Comparison of ENCODE assay signal across 20 cellular contexts in genomic region chr19:16527334-16527935, GRCh38. TPM values are rescaled to one million over a fixed set of nuclear protein-coding genes. Genes with fewer than 3 reads are reported as not detected.
DNase-seq lines count a peak whose midpoint lies in the region; ATAC-seq, FAIRE-seq and TF ChIP-seq lines count a peak whose summit lies in the region.
"Had no signal": no experiment of that assay in that cellular context is flagged by ENCODE, and none has a peak within 500 bp of the region (broad histone marks: within the 10 kb centered on the region; RNA-seq: fewer than 3 reads in every experiment).

No MANE protein-coding gene starts in this region.

- FAIRE-seq in HepG2 (lab: Jason Lieb, UNC), result no peak
- FAIRE-seq: GM18507 had no signal

- peak overlapping the region; percentile 12 for H3K27ac Mint-ChIP-seq in MCF 10A (ENCODE audit: low read depth, unreplicated experiment)
- peak overlapping the region; percentile 47 for H3K27ac Mint-ChIP-seq in mesothelial cell of epicardium

- CTCF ChIA-PET in HepG2 (lab: Yijun Ruan, JAX; ENCODE audit: low intra/inter-chr PET ratio, low total read pairs) (no interaction called here), MCF 10A (lab: Yijun Ruan, JAX) (interaction anchor here (0.6 to 1.2 kb wide), 4 partner anchors 18 to 265 kb away, joined by 3 to 7 read pairs (median 3); no protein-coding TSS in a partner anchor)

- no peak overlapping the region for H3K4me3 ChIP-seq in HepG2 (replicated peaks in 1 of 3; ENCODE audit: insufficient read depth in 1 of 3, low read depth in 2 of 3, low read length in 3 of 3)
- no peak overlapping the region for H3K4me3 ChIP-seq in right lobe of liver
- H3K4me3 ChIP-seq in ascending aorta, result no peak overlapping the region

- ATAC-seq in HepG2 (no peak), right lobe of liver (no peak), GM21367 (IDR thresholded peaks at IDR 0.05; ENCODE audit: unreplicated experiment) (no peak), GM18870 (IDR thresholded peaks at IDR 0.05; ENCODE audit: unreplicated experiment) (no peak), GM19467 (IDR thresholded peaks at IDR 0.05; ENCODE audit: unreplicated experiment) (no peak)
- ATAC-seq: Panc1 had no signal

- TF ChIP-seq CTCF in HepG2 (CRISPR knock-in tag; IDR thresholded peaks at IDR 0.05) (no peak), right lobe of liver (IDR thresholded peaks at IDR 0.05) (no peak), MCF 10A (IDR thresholded peaks at IDR 0.05; ENCODE audit: unreplicated experiment) (no peak), mesothelial cell of epicardium (IDR thresholded peaks at IDR 0.05; ENCODE audit: unreplicated experiment) (no peak), ascending aorta (IDR thresholded peaks at IDR 0.05) (no peak)

- TF ChIP-seq RAD21 in HepG2 (CRISPR knock-in tag; IDR thresholded peaks at IDR 0.05), result no peak

- H3K27me3 Mint-ChIP-seq in MCF 10A (ENCODE audit: insufficient read depth, unreplicated experiment) (no peaks in the 10 kb centered on the region), mesothelial cell of epicardium (ENCODE audit: low read depth) (no peaks in the 10 kb centered on the region)

- H3K9ac ChIP-seq in HepG2 (ENCODE audit: insufficient read depth, low read depth, low read length), result no peak overlapping the region

- H3K4me3 Mint-ChIP-seq in MCF 10A (ENCODE audit: unreplicated experiment) (no peak overlapping the region), mesothelial cell of epicardium (no peak overlapping the region)

- H3K4me1 ChIP-seq in HepG2 (ENCODE audit: insufficient read depth, low read length) (no peaks in the 10 kb centered on the region), right lobe of liver (peaks cover 0 to 18% (median 8%) of the 10 kb centered on the region in 4 donors), ascending aorta (no peaks in the 10 kb centered on the region)

- POLR2A ChIA-PET in HepG2 (lab: Yijun Ruan, JAX) (interaction anchor here (1.0 kb wide), 1 partner anchor 31 kb away, joined by 3 read pairs; the partner anchor contains the start of genes C19orf44 and CALR3), MCF 10A (lab: Yijun Ruan, JAX) (no interaction called here)

- H3K9me3 ChIP-seq in HepG2 (ENCODE audit: low read length) (no peaks in the 10 kb centered on the region), right lobe of liver (no peaks in the 10 kb centered on the region), ascending aorta (no peaks in the 10 kb centered on the region)

- H3K36me3 ChIP-seq in HepG2 (replicated peaks in 1 of 2; ENCODE audit: control insufficient read depth in 1 of 2, insufficient read depth in 2 of 2, low read length in 2 of 2) (peaks cover 49 to 93% of the 10 kb centered on the region in 2 experiments), right lobe of liver (peaks cover 0 to 95% (median 54%) of the 10 kb centered on the region in 4 donors), ascending aorta (peaks cover 97 to 99% of the 10 kb centered on the region in 2 donors)

- H3K27ac ChIP-seq in HepG2 (ENCODE audit: extremely low read length, insufficient read depth, low read length), result no peak overlapping the region
- peak overlapping the region in 1 of 3 donors; percentile 19 for H3K27ac ChIP-seq in right lobe of liver
- no peak overlapping the region for H3K27ac ChIP-seq in ascending aorta

- H3K27me3 ChIP-seq in HepG2 (ENCODE audit: control insufficient read depth in 1 of 2, insufficient read depth in 2 of 2, low read length in 2 of 2), result no peaks in the 10 kb centered on the region
- H3K27me3 ChIP-seq in right lobe of liver, result no peaks in the 10 kb centered on the region
- no peaks in the 10 kb centered on the region for H3K27me3 ChIP-seq in ascending aorta

- no peaks in the 10 kb centered on the region for H3K9me3 Mint-ChIP-seq in MCF 10A (ENCODE audit: unreplicated experiment)
- no peaks in the 10 kb centered on the region for H3K9me3 Mint-ChIP-seq in mesothelial cell of epicardium

- H3K79me2 ChIP-seq in HepG2 (ENCODE audit: insufficient read depth, low read length), result no peaks in the 10 kb centered on the region

- no peak overlapping the region for H3K4me2 ChIP-seq in HepG2 (ENCODE audit: low read depth, low read length)

- no peak overlapping the region for H2AFZ ChIP-seq in HepG2 (ENCODE audit: low read length)

- in situ Hi-C loops in HepG2 (cut with HindIII; ENCODE audit: extremely low pct_ligation_motif_present, low pct_unique_long_range_greater_than_20kb), result no loop called here

- intact Hi-C loops in HepG2 (cut with micrococcal nuclease; ENCODE audit: unreplicated experiment), result no loop called here
- intact Hi-C loops in right lobe of liver (cut with DNase I), result no loop called here
- intact Hi-C loops in MCF 10A (cut with micrococcal nuclease), result no loop called here
- intact Hi-C loops in ascending aorta (cut with DNase I), result no loop called here

- TF ChIP-seq POLR2A in HepG2 (IDR thresholded peaks at IDR 0.05; ENCODE audit: insufficient read depth in 1 of 2, low read depth in 2 of 2, low read length in 2 of 2), result 0 out of 4 replicates have a peak, but pooled peaks of 1 of the 2 experiments have one; percentile 4
- no peak for TF ChIP-seq POLR2A in right lobe of liver (IDR thresholded peaks at IDR 0.05)

- no peaks in the 10 kb centered on the region for H3K4me1 Mint-ChIP-seq in MCF 10A (ENCODE audit: insufficient read depth, unreplicated experiment)
- peaks cover 3% of the 10 kb centered on the region for H3K4me1 Mint-ChIP-seq in mesothelial cell of epicardium

- TF ChIP-seq EP300 in HepG2 (IDR thresholded peaks at IDR 0.05; ENCODE audit: low read depth in 2 of 2, low read length in 2 of 2), result no peak
- TF ChIP-seq EP300 in HepG2 (CRISPR knock-in tag; IDR thresholded peaks at IDR 0.05; ENCODE audit: borderline replicate concordance), result no peak

- DNase-seq in HepG2 (ENCODE audit: low spot score) (no peak), right lobe of liver (no peak), MCF 10A (ENCODE audit: unreplicated experiment) (no peak), mesothelial cell of epicardium (ENCODE audit: low spot score in 2 of 2, unreplicated experiment in 2 of 2) (no peak), ascending aorta (ENCODE audit: low spot score in 2 of 2) (no peak)
- DNase-seq: C1 segment of cervical spinal cord, DMS153, GOT3, MM.1S, NCI-H1105, NCI-H187 treated with DMSO at 0.1 percent for 48 hours, NCI-H446 treated with DMSO at 0.1 percent for 48 hours, NCI-H774, Right ventricle myocardium superior had no signal

- peaks cover 69% of the 10 kb centered on the region for H3K36me3 Mint-ChIP-seq in MCF 10A (ENCODE audit: insufficient read depth, unreplicated experiment)
- H3K36me3 Mint-ChIP-seq in mesothelial cell of epicardium, result peaks cover 20% of the 10 kb centered on the region

- BruUV-seq in HepG2 (replicated peaks; lab: Mats Ljungman, UMichigan) (TSS peak; percentile 44), MCF 10A (replicated peaks; lab: Mats Ljungman, UMichigan) (TSS peak; percentile 24)

- H4K20me1 ChIP-seq in HepG2 (ENCODE audit: insufficient read depth, low read length), result no peaks in the 10 kb centered on the region

- 98% methylated on average over 7 of the region's 14 CpGs for WGBS in HepG2 (ENCODE audit: low lambda C conversion rate)
- WGBS in right lobe of liver (ENCODE audit: insufficient coverage, low coverage, low lambda C conversion rate, missing lambda C conversion rate), result 95% methylated on average over 4 of the region's 14 CpGs

RNA-seq across cellular contexts. Expression of gene CHERP, which starts 14.8 kb away (rescaled TPM):
- 4.3 and 9.1 TPM in 2 replicates for total RNA-seq in HepG2 (2016; rRNA removed; fragmentation: Illumina TruSeq; extraction: Trizol)
- 3.8 and 4.0 TPM in 2 replicates for total RNA-seq in HepG2 (2016; cell fraction: cytosol; rRNA removed; fragmentation: Illumina TruSeq; extraction: Trizol; ENCODE audit: low read depth)
- total RNA-seq in HepG2 (2016; cell fraction: insoluble cytoplasmic fraction; rRNA removed; fragmentation: Illumina TruSeq; extraction: Trizol), result 6.0 and 7.4 TPM in 2 replicates
- 5.5 and 6.1 TPM in 2 replicates for total RNA-seq in HepG2 (2016; cell fraction: membrane; rRNA removed; fragmentation: Illumina TruSeq; extraction: Trizol)
- total RNA-seq in HepG2 (2016; cell fraction: nucleus; rRNA removed; fragmentation: Illumina TruSeq; extraction: Trizol), result 8.1 and 13.9 TPM in 2 replicates
- polyA plus RNA-seq in HepG2 (2011; rRNA removed), result 5.4 and 5.9 TPM in 2 replicates
- polyA plus RNA-seq in HepG2 (2011; cell fraction: cytosol; rRNA removed), result 2.9 and 3.2 TPM in 2 replicates
- polyA plus RNA-seq in HepG2 (2011; cell fraction: nucleus; rRNA removed), result 34.4 and 39.5 TPM in 2 replicates
- polyA plus RNA-seq in HepG2 (2012), result 20.4 and 25.1 TPM in 2 replicates
- polyA plus RNA-seq in HepG2 (2016; cell fraction: cytosol; fragmentation: Illumina TruSeq; extraction: Trizol; ENCODE audit: low read depth), result 2.1 and 2.2 TPM in 2 replicates
- 19.7 and 26.9 TPM in 2 replicates for polyA plus RNA-seq in HepG2 (2016; cell fraction: insoluble cytoplasmic fraction; fragmentation: Illumina TruSeq; extraction: Trizol; ENCODE audit: low read depth)
- 4.9 and 6.0 TPM in 2 replicates for polyA plus RNA-seq in HepG2 (2016; cell fraction: membrane; fragmentation: Illumina TruSeq; extraction: Trizol; ENCODE audit: low read depth)
- 54.8 and 59.8 TPM in 2 replicates for polyA plus RNA-seq in HepG2 (2016; cell fraction: nucleus; fragmentation: Illumina TruSeq; extraction: Trizol; ENCODE audit: insufficient read depth, low read depth)
- 10.1 and 16.3 TPM in 2 replicates for polyA minus RNA-seq in HepG2 (2011; rRNA and poly(A)+ RNA removed; ENCODE audit: low replicate concordance)
- polyA minus RNA-seq in HepG2 (2011; cell fraction: cytosol; rRNA and poly(A)+ RNA removed), result 7.1 and 9.3 TPM in 2 replicates
- 18.4 and 19.8 TPM in 2 replicates for polyA minus RNA-seq in HepG2 (2011; cell fraction: nucleus; rRNA and poly(A)+ RNA removed)
- 10 to 100 TPM in 4 of 6 experiments, 1 to 10 TPM in 2; 6.8 to 26.2 (median 20.6) TPM for total RNA-seq in right lobe of liver
- total RNA-seq in MCF 10A (2022), result 45.6 and 51.6 TPM in 2 replicates
- 73.2 to 80.5 TPM (median 78.4 TPM) in 3 replicates for total RNA-seq in mesothelial cell of epicardium
- 13.8 TPM for total RNA-seq in ascending aorta

RNA-seq across cellular contexts. Expression of gene C19orf44, which starts 31.2 kb away (rescaled TPM):
- total RNA-seq in HepG2 (2016; rRNA removed; fragmentation: Illumina TruSeq; extraction: Trizol) (3.6 and 4.3 TPM in 2 replicates), right lobe of liver (1 to 10 TPM; 1.8 to 4.3 (median 2.5) TPM), MCF 10A (2022) (9.0 and 9.2 TPM in 2 replicates), mesothelial cell of epicardium (6.0 to 7.3 TPM (median 6.4 TPM) in 3 replicates), ascending aorta (5.1 TPM)
- total RNA-seq in HepG2 (2016; cell fraction: cytosol; rRNA removed; fragmentation: Illumina TruSeq; extraction: Trizol; ENCODE audit: low read depth), result 2.6 and 3.0 TPM in 2 replicates
- total RNA-seq in HepG2 (2016; cell fraction: insoluble cytoplasmic fraction; rRNA removed; fragmentation: Illumina TruSeq; extraction: Trizol), result 2.7 and 3.1 TPM in 2 replicates
- 1.9 and 2.2 TPM in 2 replicates for total RNA-seq in HepG2 (2016; cell fraction: membrane; rRNA removed; fragmentation: Illumina TruSeq; extraction: Trizol)
- 4.6 and 4.8 TPM in 2 replicates for total RNA-seq in HepG2 (2016; cell fraction: nucleus; rRNA removed; fragmentation: Illumina TruSeq; extraction: Trizol)
- 3.2 and 4.1 TPM in 2 replicates for polyA plus RNA-seq in HepG2 (2011; rRNA removed)
- 3.3 and 3.5 TPM in 2 replicates for polyA plus RNA-seq in HepG2 (2011; cell fraction: cytosol; rRNA removed)
- 10.6 and 11.2 TPM in 2 replicates for polyA plus RNA-seq in HepG2 (2011; cell fraction: nucleus; rRNA removed)
- 3.4 and 5.4 TPM in 2 replicates for polyA plus RNA-seq in HepG2 (2012)
- 0.60 and 0.90 TPM in 2 replicates for polyA plus RNA-seq in HepG2 (2016; cell fraction: cytosol; fragmentation: Illumina TruSeq; extraction: Trizol; ENCODE audit: low read depth)
- polyA plus RNA-seq in HepG2 (2016; cell fraction: insoluble cytoplasmic fraction; fragmentation: Illumina TruSeq; extraction: Trizol; ENCODE audit: low read depth), result 3.6 and 4.3 TPM in 2 replicates
- 1.5 TPM in 2 replicates for polyA plus RNA-seq in HepG2 (2016; cell fraction: membrane; fragmentation: Illumina TruSeq; extraction: Trizol; ENCODE audit: low read depth)
- polyA plus RNA-seq in HepG2 (2016; cell fraction: nucleus; fragmentation: Illumina TruSeq; extraction: Trizol; ENCODE audit: insufficient read depth, low read depth), result 10.2 and 12.1 TPM in 2 replicates
- polyA minus RNA-seq in HepG2 (2011; rRNA and poly(A)+ RNA removed; ENCODE audit: low replicate concordance), result 2.9 and 3.4 TPM in 2 replicates
- 2.4 and 4.4 TPM in 2 replicates for polyA minus RNA-seq in HepG2 (2011; cell fraction: cytosol; rRNA and poly(A)+ RNA removed)
- 6.7 and 8.1 TPM in 2 replicates for polyA minus RNA-seq in HepG2 (2011; cell fraction: nucleus; rRNA and poly(A)+ RNA removed)

RNA-seq across cellular contexts. Expression of gene CALR3, which starts 31.5 kb away (rescaled TPM):
- total RNA-seq in HepG2 (2016; rRNA removed; fragmentation: Illumina TruSeq; extraction: Trizol) (not detected in 2 replicates), right lobe of liver (not detected), MCF 10A (2022) (not detected in 2 replicates), mesothelial cell of epicardium (not detected in 3 replicates), ascending aorta (not detected)
- not detected in 2 replicates for total RNA-seq in HepG2 (2016; cell fraction: cytosol; rRNA removed; fragmentation: Illumina TruSeq; extraction: Trizol; ENCODE audit: low read depth)
- total RNA-seq in HepG2 (2016; cell fraction: insoluble cytoplasmic fraction; rRNA removed; fragmentation: Illumina TruSeq; extraction: Trizol), result not detected in 2 replicates
- total RNA-seq in HepG2 (2016; cell fraction: membrane; rRNA removed; fragmentation: Illumina TruSeq; extraction: Trizol), result not detected in 2 replicates
- total RNA-seq in HepG2 (2016; cell fraction: nucleus; rRNA removed; fragmentation: Illumina TruSeq; extraction: Trizol), result not detected in 2 replicates
- not detected in 2 replicates for polyA plus RNA-seq in HepG2 (2011; rRNA removed)
- polyA plus RNA-seq in HepG2 (2011; cell fraction: cytosol; rRNA removed), result not detected in 2 replicates
- polyA plus RNA-seq in HepG2 (2011; cell fraction: nucleus; rRNA removed), result not detected in 2 replicates
- polyA plus RNA-seq in HepG2 (2012), result 0.16 TPM in 1 of 2 replicates, not detected in the other
- polyA plus RNA-seq in HepG2 (2016; cell fraction: cytosol; fragmentation: Illumina TruSeq; extraction: Trizol; ENCODE audit: low read depth), result not detected in 2 replicates
- not detected in 2 replicates for polyA plus RNA-seq in HepG2 (2016; cell fraction: insoluble cytoplasmic fraction; fragmentation: Illumina TruSeq; extraction: Trizol; ENCODE audit: low read depth)
- polyA plus RNA-seq in HepG2 (2016; cell fraction: membrane; fragmentation: Illumina TruSeq; extraction: Trizol; ENCODE audit: low read depth), result not detected in 2 replicates
- not detected in 2 replicates for polyA plus RNA-seq in HepG2 (2016; cell fraction: nucleus; fragmentation: Illumina TruSeq; extraction: Trizol; ENCODE audit: insufficient read depth, low read depth)
- not detected in 2 replicates for polyA minus RNA-seq in HepG2 (2011; rRNA and poly(A)+ RNA removed; ENCODE audit: low replicate concordance)
- polyA minus RNA-seq in HepG2 (2011; cell fraction: cytosol; rRNA and poly(A)+ RNA removed), result not detected in 2 replicates
- polyA minus RNA-seq in HepG2 (2011; cell fraction: nucleus; rRNA and poly(A)+ RNA removed), result not detected in 2 replicates
- total RNA-seq: A172, Right ventricle myocardium superior had no signal

RNA-seq across cellular contexts. Expression of gene SLC35E1, which starts 44.8 kb away (rescaled TPM):
- total RNA-seq in HepG2 (2016; rRNA removed; fragmentation: Illumina TruSeq; extraction: Trizol) (17.2 and 21.2 TPM in 2 replicates), right lobe of liver (10 to 100 TPM; 17.2 to 27.4 (median 20.1) TPM), MCF 10A (2022) (62.2 and 62.6 TPM in 2 replicates), mesothelial cell of epicardium (39.7 to 45.4 TPM (median 42.1 TPM) in 3 replicates), ascending aorta (56.3 TPM)
- total RNA-seq in HepG2 (2016; cell fraction: cytosol; rRNA removed; fragmentation: Illumina TruSeq; extraction: Trizol; ENCODE audit: low read depth), result 6.0 and 7.6 TPM in 2 replicates
- total RNA-seq in HepG2 (2016; cell fraction: insoluble cytoplasmic fraction; rRNA removed; fragmentation: Illumina TruSeq; extraction: Trizol), result 15.6 and 20.2 TPM in 2 replicates
- 18.9 and 19.7 TPM in 2 replicates for total RNA-seq in HepG2 (2016; cell fraction: membrane; rRNA removed; fragmentation: Illumina TruSeq; extraction: Trizol)
- total RNA-seq in HepG2 (2016; cell fraction: nucleus; rRNA removed; fragmentation: Illumina TruSeq; extraction: Trizol), result 18.5 and 21.4 TPM in 2 replicates
- 46.5 and 48.0 TPM in 2 replicates for polyA plus RNA-seq in HepG2 (2011; rRNA removed)
- polyA plus RNA-seq in HepG2 (2011; cell fraction: cytosol; rRNA removed), result 31.6 and 37.8 TPM in 2 replicates
- polyA plus RNA-seq in HepG2 (2011; cell fraction: nucleus; rRNA removed), result 26.3 and 38.8 TPM in 2 replicates
- 25.6 and 26.5 TPM in 2 replicates for polyA plus RNA-seq in HepG2 (2012)
- polyA plus RNA-seq in HepG2 (2016; cell fraction: cytosol; fragmentation: Illumina TruSeq; extraction: Trizol; ENCODE audit: low read depth), result 5.7 and 6.3 TPM in 2 replicates
- 16.1 and 22.5 TPM in 2 replicates for polyA plus RNA-seq in HepG2 (2016; cell fraction: insoluble cytoplasmic fraction; fragmentation: Illumina TruSeq; extraction: Trizol; ENCODE audit: low read depth)
- polyA plus RNA-seq in HepG2 (2016; cell fraction: membrane; fragmentation: Illumina TruSeq; extraction: Trizol; ENCODE audit: low read depth), result 20.6 and 22.2 TPM in 2 replicates
- polyA plus RNA-seq in HepG2 (2016; cell fraction: nucleus; fragmentation: Illumina TruSeq; extraction: Trizol; ENCODE audit: insufficient read depth, low read depth), result 45.9 and 46.6 TPM in 2 replicates
- polyA minus RNA-seq in HepG2 (2011; rRNA and poly(A)+ RNA removed; ENCODE audit: low replicate concordance), result 181 and 185 TPM in 2 replicates
- 33.0 and 39.5 TPM in 2 replicates for polyA minus RNA-seq in HepG2 (2011; cell fraction: cytosol; rRNA and poly(A)+ RNA removed)
- 24.8 and 31.7 TPM in 2 replicates for polyA minus RNA-seq in HepG2 (2011; cell fraction: nucleus; rRNA and poly(A)+ RNA removed)

RNA-seq across cellular contexts. Expression of gene EPS15L1, which starts 55.7 kb away (rescaled TPM):
- total RNA-seq in HepG2 (2016; rRNA removed; fragmentation: Illumina TruSeq; extraction: Trizol), result 7.0 and 8.6 TPM in 2 replicates
- 3.7 and 4.1 TPM in 2 replicates for total RNA-seq in HepG2 (2016; cell fraction: cytosol; rRNA removed; fragmentation: Illumina TruSeq; extraction: Trizol; ENCODE audit: low read depth)
- 8.4 and 8.7 TPM in 2 replicates for total RNA-seq in HepG2 (2016; cell fraction: insoluble cytoplasmic fraction; rRNA removed; fragmentation: Illumina TruSeq; extraction: Trizol)
- 5.5 and 7.2 TPM in 2 replicates for total RNA-seq in HepG2 (2016; cell fraction: membrane; rRNA removed; fragmentation: Illumina TruSeq; extraction: Trizol)
- total RNA-seq in HepG2 (2016; cell fraction: nucleus; rRNA removed; fragmentation: Illumina TruSeq; extraction: Trizol), result 16.1 and 18.4 TPM in 2 replicates
- polyA plus RNA-seq in HepG2 (2011; rRNA removed), result 14.0 and 16.5 TPM in 2 replicates
- 8.2 and 8.5 TPM in 2 replicates for polyA plus RNA-seq in HepG2 (2011; cell fraction: cytosol; rRNA removed)
- polyA plus RNA-seq in HepG2 (2011; cell fraction: nucleus; rRNA removed), result 28.2 and 31.7 TPM in 2 replicates
- polyA plus RNA-seq in HepG2 (2012), result 23.7 and 24.6 TPM in 2 replicates
- 2.8 TPM in 2 replicates for polyA plus RNA-seq in HepG2 (2016; cell fraction: cytosol; fragmentation: Illumina TruSeq; extraction: Trizol; ENCODE audit: low read depth)
- polyA plus RNA-seq in HepG2 (2016; cell fraction: insoluble cytoplasmic fraction; fragmentation: Illumina TruSeq; extraction: Trizol; ENCODE audit: low read depth), result 18.3 and 21.1 TPM in 2 replicates
- polyA plus RNA-seq in HepG2 (2016; cell fraction: membrane; fragmentation: Illumina TruSeq; extraction: Trizol; ENCODE audit: low read depth), result 3.9 and 5.1 TPM in 2 replicates
- 25.3 and 31.3 TPM in 2 replicates for polyA plus RNA-seq in HepG2 (2016; cell fraction: nucleus; fragmentation: Illumina TruSeq; extraction: Trizol; ENCODE audit: insufficient read depth, low read depth)
- polyA minus RNA-seq in HepG2 (2011; rRNA and poly(A)+ RNA removed; ENCODE audit: low replicate concordance), result 22.5 and 23.7 TPM in 2 replicates
- polyA minus RNA-seq in HepG2 (2011; cell fraction: cytosol; rRNA and poly(A)+ RNA removed), result 13.0 and 19.8 TPM in 2 replicates
- 31.8 and 42.8 TPM in 2 replicates for polyA minus RNA-seq in HepG2 (2011; cell fraction: nucleus; rRNA and poly(A)+ RNA removed)
- total RNA-seq in right lobe of liver, result 10 to 100 TPM in 4 of 6 experiments, 1 to 10 TPM in 2; 6.3 to 22.5 (median 13.8) TPM
- total RNA-seq in MCF 10A (2022), result 33.7 and 38.7 TPM in 2 replicates
- 53.8 to 60.3 TPM (median 54.7 TPM) in 3 replicates for total RNA-seq in mesothelial cell of epicardium
- 52.4 TPM for total RNA-seq in ascending aorta
